19 cellular contexts compared by ENCODE assay signal in the genomic region with DNA sequence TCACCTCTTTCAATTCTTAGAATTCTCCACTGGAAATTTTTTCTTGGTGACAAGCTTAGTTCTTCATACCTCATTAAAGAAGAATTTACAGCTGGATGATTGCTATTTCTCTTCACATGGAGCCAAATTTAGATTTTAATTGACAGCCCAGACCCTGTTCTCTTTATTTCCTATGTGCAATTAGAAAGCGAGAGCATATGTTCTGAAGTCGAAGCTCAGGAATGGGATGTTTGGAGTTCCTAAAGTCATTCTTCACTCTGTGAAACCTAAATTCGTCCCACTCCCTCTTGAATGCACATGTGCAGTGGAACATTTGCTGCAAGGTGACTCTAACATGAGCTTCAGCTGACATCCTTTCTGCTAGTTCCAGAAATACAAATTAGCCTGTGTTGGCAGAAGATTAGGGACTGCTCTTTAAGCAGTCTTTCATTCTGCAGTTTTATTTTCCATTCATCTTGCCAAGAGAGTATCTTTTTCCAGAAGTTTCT.
A peak's percentile ranks its signal among the peaks of the same experiment; 100 is the strongest.
DNase-seq lines count a peak whose midpoint lies in the region; ATAC-seq and TF ChIP-seq lines count a peak whose summit lies in the region.
"Had no signal": no experiment of that assay in that cellular context is flagged by ENCODE, and none has a peak within 500 bp of the region (broad histone marks: within the 10 kb centered on the region; RNA-seq: fewer than 3 reads in every experiment).

No MANE protein-coding gene starts in this region.

- H3K36me3 Mint-ChIP-seq in natural killer cell treated with Interleukin-12 subunit alpha and Interleukin-12 subunit beta and Interleukin-15 and Interleukin-18, amount 100 ng/mL, for 72 hours: no peaks in the 10 kb centered on the region
- H3K36me3 Mint-ChIP-seq in activated CD8-positive, alpha-beta memory T cell treated with anti-CD3 and anti-CD28 coated beads, Interleukin-2, amount 10 ng/mL, durations not matched to agents 7 days and 5 days: no peaks in the 10 kb centered on the region
- no peaks in the 10 kb centered on the region for H3K36me3 Mint-ChIP-seq in activated CD8-positive, alpha-beta T cell treated with anti-CD3 and anti-CD28 coated beads for 36 hours (ENCODE audit: low read depth)
- H3K36me3 Mint-ChIP-seq: activated naive CD8-positive, alpha-beta T cell had no signal

- H3K4me3 ChIP-seq in adipocyte (ENCODE audit: low read length) (no peak overlapping the region), gastroesophageal sphincter (no peak overlapping the region), lower lobe of right lung (no peak overlapping the region)
- H3K4me3 ChIP-seq: prostate gland had no signal

- TF ChIP-seq EP300 in gastroesophageal sphincter (IDR thresholded peaks at IDR 0.05): no peak

- ATAC-seq in gastroesophageal sphincter: peak; percentile 51
- no peak for ATAC-seq in lower lobe of right lung
- no peak for ATAC-seq in natural killer cell treated with Interleukin-12 subunit alpha and Interleukin-12 subunit beta and Interleukin-15 and Interleukin-18, amount 100 ng/mL, for 72 hours
- ATAC-seq in activated CD8-positive, alpha-beta memory T cell treated with anti-CD3 and anti-CD28 coated beads, Interleukin-2, amount 10 ng/mL, durations not matched to agents 7 days and 5 days: no peak
- no peak for ATAC-seq in activated CD8-positive, alpha-beta T cell treated with anti-CD3 and anti-CD28 coated beads for 36 hours

- WGBS in gastroesophageal sphincter (ENCODE audit: low coverage in 1 of 2), 2 donors: 4 to 14% methylated on average over 3 of the region's 3 CpGs

- H3K4me1 Mint-ChIP-seq in natural killer cell treated with Interleukin-12 subunit alpha and Interleukin-12 subunit beta and Interleukin-15 and Interleukin-18, amount 100 ng/mL, for 72 hours (ENCODE audit: low read depth in 2 of 2): no peaks in the 10 kb centered on the region
- no peaks in the 10 kb centered on the region for H3K4me1 Mint-ChIP-seq in activated CD8-positive, alpha-beta memory T cell treated with anti-CD3 and anti-CD28 coated beads, Interleukin-2, amount 10 ng/mL, durations not matched to agents 7 days and 5 days
- H3K4me1 Mint-ChIP-seq in activated CD8-positive, alpha-beta T cell treated with anti-CD3 and anti-CD28 coated beads for 36 hours (ENCODE audit: low read depth): no peaks in the 10 kb centered on the region

- peak; percentile 8 for DNase-seq in Ammon's horn (ENCODE audit: low spot score)
- DNase-seq in adipocyte (ENCODE audit: low read depth): peak; percentile 24
- peak; percentile 20 for DNase-seq in renal cortical epithelial cell (ENCODE audit: low read depth)
- DNase-seq in lower lobe of right lung: no peak
- no peak for DNase-seq in natural killer cell treated with Interleukin-12 subunit alpha and Interleukin-12 subunit beta and Interleukin-15 and Interleukin-18, amount 100 ng/mL, for 72 hours (ENCODE audit: low spot score)
- DNase-seq in activated CD8-positive, alpha-beta memory T cell treated with anti-CD3 and anti-CD28 coated beads, Interleukin-2, amount 10 ng/mL, durations not matched to agents 7 days and 5 days: no peak
- no peak for DNase-seq in activated CD8-positive, alpha-beta T cell treated with anti-CD3 and anti-CD28 coated beads for 36 hours
- DNase-seq: activated CD4-positive, CD25-positive, alpha-beta regulatory T cell treated with anti-CD3 and anti-CD28 coated beads, Interleukin-2, amount 50 U/mL, for 72 hours; brain microvascular endothelial cell; DMS79; NCI-H1092; NCI-H2081; nephron progenitor cell; NK-92 treated with Interleukin-12 subunit alpha and Interleukin-12 subunit beta, amount 100 ng/mL, for 24 hours; substantia nigra; T-helper 9 cell had no signal

- no peak overlapping the region for H3K9ac ChIP-seq in adipocyte (ENCODE audit: low read length)

- POLR2A ChIA-PET in activated CD8-positive, alpha-beta T cell treated with anti-CD3 and anti-CD28 coated beads for 36 hours (lab: Charles Lee): no interaction called here

- H3K27me3 ChIP-seq in adipocyte (replicated peaks; ENCODE audit: control insufficient read depth, insufficient read depth, low read length): no peaks in the 10 kb centered on the region
- H3K27me3 ChIP-seq in gastroesophageal sphincter: no peaks in the 10 kb centered on the region
- no peaks in the 10 kb centered on the region for H3K27me3 ChIP-seq in lower lobe of right lung (ENCODE audit: low read depth)
- H3K27me3 ChIP-seq: brain microvascular endothelial cell had no signal

- CTCF ChIA-PET in activated CD8-positive, alpha-beta memory T cell treated with anti-CD3 and anti-CD28 coated beads, Interleukin-2, amount 10 ng/mL, durations not matched to agents 7 days and 5 days (lab: Charles Lee): no interaction called here
- CTCF ChIA-PET in activated CD8-positive, alpha-beta T cell treated with anti-CD3 and anti-CD28 coated beads for 36 hours (lab: Charles Lee): no interaction called here

- peaks cover 13% of the 10 kb centered on the region for H3K4me1 ChIP-seq in adipocyte (ENCODE audit: control insufficient read depth, insufficient read depth, low read length)
- H3K4me1 ChIP-seq in gastroesophageal sphincter: peaks cover 3 to 34% (median 4%) of the 10 kb centered on the region in 3 donors
- no peaks in the 10 kb centered on the region for H3K4me1 ChIP-seq in lower lobe of right lung
- H3K4me1 ChIP-seq: prostate gland had no signal

- no peaks in the 10 kb centered on the region for H3K36me3 ChIP-seq in adipocyte (ENCODE audit: control insufficient read depth, insufficient read depth, low read length, severe bottlenecking)
- no peaks in the 10 kb centered on the region for H3K36me3 ChIP-seq in gastroesophageal sphincter
- H3K36me3 ChIP-seq in lower lobe of right lung: no peaks in the 10 kb centered on the region
- H3K36me3 ChIP-seq: brain microvascular endothelial cell, prostate gland had no signal

- H3K27ac ChIP-seq in gastroesophageal sphincter (peak overlapping the region in 3 of 4 donors; percentile 20 to 51 (median 41)), lower lobe of right lung (no peak overlapping the region)
- H3K27ac ChIP-seq: brain microvascular endothelial cell, prostate gland had no signal

- intact Hi-C loops in lower lobe of right lung (cut with DNase I): no loop called here
- intact Hi-C loops in activated CD8-positive, alpha-beta T cell treated with anti-CD3 and anti-CD28 coated beads for 36 hours (cut with micrococcal nuclease): no loop called here

- no peaks in the 10 kb centered on the region for H3K9me3 Mint-ChIP-seq in natural killer cell treated with Interleukin-12 subunit alpha and Interleukin-12 subunit beta and Interleukin-15 and Interleukin-18, amount 100 ng/mL, for 72 hours
- no peaks in the 10 kb centered on the region for H3K9me3 Mint-ChIP-seq in activated CD8-positive, alpha-beta memory T cell treated with anti-CD3 and anti-CD28 coated beads, Interleukin-2, amount 10 ng/mL, durations not matched to agents 7 days and 5 days (ENCODE audit: low read depth)
- H3K9me3 Mint-ChIP-seq in activated CD8-positive, alpha-beta T cell treated with anti-CD3 and anti-CD28 coated beads for 36 hours: no peaks in the 10 kb centered on the region
- H3K9me3 Mint-ChIP-seq: nephron progenitor cell had no signal

- TF ChIP-seq POLR2A in gastroesophageal sphincter (IDR thresholded peaks at IDR 0.05): no peak

- no peaks in the 10 kb centered on the region for H3K27me3 Mint-ChIP-seq in natural killer cell treated with Interleukin-12 subunit alpha and Interleukin-12 subunit beta and Interleukin-15 and Interleukin-18, amount 100 ng/mL, for 72 hours
- H3K27me3 Mint-ChIP-seq in activated CD8-positive, alpha-beta memory T cell treated with anti-CD3 and anti-CD28 coated beads, Interleukin-2, amount 10 ng/mL, durations not matched to agents 7 days and 5 days: no peaks in the 10 kb centered on the region
- H3K27me3 Mint-ChIP-seq in activated CD8-positive, alpha-beta T cell treated with anti-CD3 and anti-CD28 coated beads for 36 hours: no peaks in the 10 kb centered on the region
- H3K27me3 Mint-ChIP-seq: activated naive CD8-positive, alpha-beta T cell had no signal

- no peak overlapping the region for H3K27ac Mint-ChIP-seq in natural killer cell treated with Interleukin-12 subunit alpha and Interleukin-12 subunit beta and Interleukin-15 and Interleukin-18, amount 100 ng/mL, for 72 hours
- no peak overlapping the region for H3K27ac Mint-ChIP-seq in activated CD8-positive, alpha-beta memory T cell treated with anti-CD3 and anti-CD28 coated beads, Interleukin-2, amount 10 ng/mL, durations not matched to agents 7 days and 5 days
- no peak overlapping the region for H3K27ac Mint-ChIP-seq in activated CD8-positive, alpha-beta T cell treated with anti-CD3 and anti-CD28 coated beads for 36 hours
- H3K27ac Mint-ChIP-seq: activated naive CD8-positive, alpha-beta T cell; nephron progenitor cell had no signal

- no peak for TF ChIP-seq CTCF in gastroesophageal sphincter (IDR thresholded peaks at IDR 0.05)
- no peak for TF ChIP-seq CTCF in lower lobe of right lung (IDR thresholded peaks at IDR 0.05)
- TF ChIP-seq CTCF in activated CD8-positive, alpha-beta T cell treated with anti-CD3 and anti-CD28 coated beads for 36 hours (IDR thresholded peaks at IDR 0.05): no peak

- no peaks in the 10 kb centered on the region for H3K9me3 ChIP-seq in adipocyte (ENCODE audit: control insufficient read depth, low read length)
- no peaks in the 10 kb centered on the region for H3K9me3 ChIP-seq in gastroesophageal sphincter
- no peaks in the 10 kb centered on the region for H3K9me3 ChIP-seq in lower lobe of right lung
- H3K9me3 ChIP-seq: prostate gland had no signal

- H3K4me3 Mint-ChIP-seq in natural killer cell treated with Interleukin-12 subunit alpha and Interleukin-12 subunit beta and Interleukin-15 and Interleukin-18, amount 100 ng/mL, for 72 hours: no peak overlapping the region
- no peak overlapping the region for H3K4me3 Mint-ChIP-seq in activated CD8-positive, alpha-beta memory T cell treated with anti-CD3 and anti-CD28 coated beads, Interleukin-2, amount 10 ng/mL, durations not matched to agents 7 days and 5 days
- H3K4me3 Mint-ChIP-seq in activated CD8-positive, alpha-beta T cell treated with anti-CD3 and anti-CD28 coated beads for 36 hours: no peak overlapping the region
- H3K4me3 Mint-ChIP-seq: activated naive CD8-positive, alpha-beta T cell; nephron progenitor cell had no signal

Comparison
In these comparisons a context has a peak if more than half of its experiments do, and no peak if none do; other contexts are left out.
1. DNase-seq: peak in Ammon's horn (single experiment), adipocyte (single experiment) and renal cortical epithelial cell (single experiment); none in lower lobe of right lung (single experiment), natural killer cell treated with Interleukin-12 subunit alpha and Interleukin-12 subunit beta and Interleukin-15 and Interleukin-18, amount 100 ng/mL, for 72 hours (single experiment), activated CD8-positive, alpha-beta memory T cell treated with anti-CD3 and anti-CD28 coated beads, Interleukin-2, amount 10 ng/mL, durations not matched to agents 7 days and 5 days (single experiment) and activated CD8-positive, alpha-beta T cell treated with anti-CD3 and anti-CD28 coated beads for 36 hours (single experiment).